ENCODE assay signal across 8 cellular contexts in genomic region chr17:1724351-1724868, GRCh38. TPM values are rescaled to one million over a fixed set of nuclear protein-coding genes. Genes with fewer than 3 reads are reported as not detected.
DNase-seq lines count a peak whose midpoint lies in the region; ATAC-seq, FAIRE-seq and TF ChIP-seq lines count a peak whose summit lies in the region.

Gene WDR81 (plus strand): TSS chr17:1724704. CDS start chr17:1724960, 256 bp downstream.

- H3K9me3 Mint-ChIP-seq in activated CD8-positive, alpha-beta memory T cell treated with anti-CD3 and anti-CD28 coated beads, Interleukin-2, amount 10 ng/mL, durations not matched to agents 7 days and 5 days (ENCODE audit: low read depth): no peaks in the 10 kb centered on the region
- H3K9me3 Mint-ChIP-seq in memory B cell: no peaks in the 10 kb centered on the region

- no peak within 1 kb of the TSS for H2AK5ac ChIP-seq in H1 (ENCODE audit: low read depth, low read length)

- H3K79me2 ChIP-seq in H1 (ENCODE audit: control insufficient read depth in 1 of 2, insufficient read depth in 2 of 2, low read length in 2 of 2): no peaks in the 10 kb centered on the region; a peak in 1 of 4 replicates

- WGBS in H1 (ENCODE audit: extremely low coverage in 1 of 2, insufficient coverage in 1 of 2, insufficient read length in 1 of 2, insufficient replicate concordance in 2 of 2, low coverage in 1 of 2, low lambda C conversion rate in 2 of 2, missing lambda C conversion rate in 1 of 2), 2 experiments: 5% methylated on average over 20 of the region's 57 CpGs; no CpG with 5 or more reads in 1 of the 2 experiments

- H3K36me3 Mint-ChIP-seq in activated CD8-positive, alpha-beta memory T cell treated with anti-CD3 and anti-CD28 coated beads, Interleukin-2, amount 10 ng/mL, durations not matched to agents 7 days and 5 days: peaks cover 3% of the 10 kb centered on the region
- peaks cover 7% of the 10 kb centered on the region for H3K36me3 Mint-ChIP-seq in memory B cell

- FAIRE-seq in H1 (lab: Jason Lieb, UNC): no peak

- peaks cover 0 to 5% (median 3%) of the 10 kb centered on the region in 4 experiments; a peak in 5 of 7 replicates for H3K4me1 ChIP-seq in H1 (replicated peaks in 1 of 4; ENCODE audit: control insufficient read depth in 3 of 4, insufficient read depth in 4 of 4, low read length in 3 of 4)

- H3K23me2 ChIP-seq in H1 (ENCODE audit: low read depth, low read length): peaks cover 8% of the 10 kb centered on the region; the same call in 1 of the 2 replicates

- no peak; a peak in 1 of 4 replicates for TF ChIP-seq RAD21 in H1 (IDR thresholded peaks at IDR 0.05 in 1 of 2, conservative IDR thresholded peaks at IDR 0.05 in 1 of 2; ENCODE audit: low read depth in 2 of 2, low read length in 2 of 2)

- H4K20me1 ChIP-seq in H1 (replicated peaks in 1 of 2; ENCODE audit: control insufficient read depth in 1 of 2, insufficient read depth in 2 of 2, low read length in 2 of 2): peaks cover 0 to 5% of the 10 kb centered on the region in 2 experiments

- H3K56ac ChIP-seq in H1 (replicated peaks; ENCODE audit: insufficient read length, low read depth, low read length): peak within 1 kb of the TSS; percentile 30

- H2BK5ac ChIP-seq in H1 (ENCODE audit: low read depth, low read length): no peak within 1 kb of the TSS; the same call in 1 of the 2 replicates

- no peak within 1 kb of the TSS for H3K23ac ChIP-seq in H1 (ENCODE audit: insufficient read length)

- CTCF ChIA-PET in activated CD8-positive, alpha-beta memory T cell treated with anti-CD3 and anti-CD28 coated beads, Interleukin-2, amount 10 ng/mL, durations not matched to agents 7 days and 5 days (lab: Charles Lee): interaction anchor here (1.0 to 2.1 kb wide), 4 partner anchors 8 to 151 kb away, joined by 3 to 6 read pairs (median 4); no protein-coding TSS in a partner anchor
- CTCF ChIA-PET in H1 (lab: Charles Lee; ENCODE audit: partially characterized antibody): interaction anchor here (1.0 to 2.5 kb wide), 10 partner anchors 10 to 62 kb away, joined by 3 to 15 read pairs (median 3); partner anchors contain the start of gene SERPINF1

- no peak within 1 kb of the TSS for H3K14ac ChIP-seq in H1 (ENCODE audit: insufficient read length)

- DNase-seq in NCI-H2081 (lab: John Stamatoyannopoulos, UW) (peak; percentile 66 to 68), NCI-H2081 treated with DMSO at 0.1 percent for 48 hours (lab: John Stamatoyannopoulos, UW) (no peak), NOMO-1 treated with DMSO at 0.1 percent for 48 hours (lab: John Stamatoyannopoulos, UW; ENCODE audit: unreplicated experiment) (peak; percentile 80), H1 (ENCODE audit: low read depth in 1 of 2, low spot score in 2 of 2) (peak in 1 of 2 experiments; percentile 90), memory B cell (ENCODE audit: low spot score in 2 of 2) (peak; percentile 78 to 79)
- peak; percentile 94 for DNase-seq in activated CD8-positive, alpha-beta memory T cell treated with anti-CD3 and anti-CD28 coated beads, Interleukin-2, amount 10 ng/mL, durations not matched to agents 7 days and 5 days
- DNase-seq in stimulated activated CD4-positive, alpha-beta T cell treated with anti-CD3 and anti-CD28 coated beads, TNF-alpha, amount 100 ng/mL, for 48 hours (ENCODE audit: low read depth in 3 of 3): peak; percentile 67 to 89 (median 75)

- peak within 1 kb of the TSS; percentile 44 for H3K4ac ChIP-seq in H1 (replicated peaks; ENCODE audit: insufficient read length, low read depth, low read length)

- H4K91ac ChIP-seq in H1 (replicated peaks; ENCODE audit: insufficient read length, low read length): peak within 1 kb of the TSS; percentile 65

- H2BK120ac ChIP-seq in H1 (replicated peaks; ENCODE audit: low read depth, low read length): no peak within 1 kb of the TSS

- POLR2A ChIA-PET in H1 (lab: Charles Lee; ENCODE audit: partially characterized antibody): interaction anchor here (0.9 to 3.1 kb wide), 7 partner anchors 8 to 42 kb away, joined by 3 to 17 read pairs (median 5); partner anchors contain the start of gene SERPINF1

- peak within 1 kb of the TSS; percentile 44 to 95 for H3K4me2 ChIP-seq in H1 (ENCODE audit: insufficient read depth in 1 of 2, low read depth in 2 of 2, low read length in 2 of 2)

- H2AFZ ChIP-seq in H1 (ENCODE audit: low read length): no peak within 1 kb of the TSS; the same call in 1 of the 2 replicates

- no peaks in the 10 kb centered on the region; a peak in 1 of 8 replicates for H3K36me3 ChIP-seq in H1 (ENCODE audit: control insufficient read depth in 2 of 4, insufficient read depth in 4 of 4, low read length in 3 of 4)

- TF ChIP-seq CTCF in H1 (IDR thresholded peaks at IDR 0.05; ENCODE audit: control extremely low read depth in 1 of 3, insufficient read depth in 1 of 3, low read depth in 1 of 3, low read length in 3 of 3): no peak

- H3K18ac ChIP-seq in H1 (ENCODE audit: extremely low read depth, low read length): no peak within 1 kb of the TSS; the same call in 1 of the 2 replicates

- H3K9ac ChIP-seq in H1 (replicated peaks in 1 of 4; ENCODE audit: extremely low read depth in 1 of 4, low read depth in 3 of 4, low read length in 3 of 4): peak within 1 kb of the TSS in 1 of 4 experiments; percentile 35; a peak in 3 of 7 replicates

- TF ChIP-seq EP300 in H1 (IDR thresholded peaks at IDR 0.05; ENCODE audit: borderline replicate concordance in 1 of 2, low read depth in 2 of 2, low read length in 2 of 2): 0 out of 3 replicates have a peak, but pooled peaks of 1 of the 2 experiments have one; percentile 14

- TF ChIP-seq POLR2A in H1 (IDR thresholded peaks at IDR 0.05; ENCODE audit: control extremely low read depth in 1 of 2, low read depth in 2 of 2, low read length in 2 of 2): no peak

- H3K79me1 ChIP-seq in H1 (ENCODE audit: low read depth, low read length): peaks cover 4% of the 10 kb centered on the region; the same call in 1 of the 2 replicates

- no peaks in the 10 kb centered on the region for H3K27me3 Mint-ChIP-seq in activated CD8-positive, alpha-beta memory T cell treated with anti-CD3 and anti-CD28 coated beads, Interleukin-2, amount 10 ng/mL, durations not matched to agents 7 days and 5 days
- H3K27me3 Mint-ChIP-seq in memory B cell: no peaks in the 10 kb centered on the region

- H2BK15ac ChIP-seq in H1 (ENCODE audit: low read length): no peak within 1 kb of the TSS

- H3K27ac Mint-ChIP-seq in activated CD8-positive, alpha-beta memory T cell treated with anti-CD3 and anti-CD28 coated beads, Interleukin-2, amount 10 ng/mL, durations not matched to agents 7 days and 5 days: peak within 1 kb of the TSS; percentile 74
- H3K27ac Mint-ChIP-seq in memory B cell: peak within 1 kb of the TSS; percentile 96

- H3K9me3 ChIP-seq in H1 (ENCODE audit: insufficient read depth in 2 of 2, low read depth in 1 of 2, low read length in 1 of 2): no peaks in the 10 kb centered on the region

- peaks cover 38% of the 10 kb centered on the region for H3K4me1 Mint-ChIP-seq in activated CD8-positive, alpha-beta memory T cell treated with anti-CD3 and anti-CD28 coated beads, Interleukin-2, amount 10 ng/mL, durations not matched to agents 7 days and 5 days
- peaks cover 22% of the 10 kb centered on the region for H3K4me1 Mint-ChIP-seq in memory B cell

- no peak within 1 kb of the TSS for H3K27ac ChIP-seq in H1 (ENCODE audit: low read depth, low read length)

- H4K8ac ChIP-seq in H1 (ENCODE audit: extremely low read depth, insufficient read depth, low read length): peak within 1 kb of the TSS; percentile 93

- ATAC-seq in HG03139 (IDR thresholded peaks at IDR 0.05; ENCODE audit: unreplicated experiment) (peak; percentile 47), memory B cell (ENCODE audit: low read depth) (peak; percentile 74)
- peak; percentile 84 for ATAC-seq in activated CD8-positive, alpha-beta memory T cell treated with anti-CD3 and anti-CD28 coated beads, Interleukin-2, amount 10 ng/mL, durations not matched to agents 7 days and 5 days

- H2BK12ac ChIP-seq in H1 (ENCODE audit: low read depth, low read length): 0 out of 2 replicates have a peak within 1 kb of the TSS, but pooled peaks have one; percentile 5

- H2BK20ac ChIP-seq in H1 (ENCODE audit: low read length): no peak within 1 kb of the TSS

- peak within 1 kb of the TSS; percentile 33 for H4K5ac ChIP-seq in H1 (ENCODE audit: insufficient read length, low read depth, low read length)

- peak within 1 kb of the TSS; percentile 39 to 78 (median 45) for H3K4me3 ChIP-seq in H1 (ENCODE audit: extremely low read depth in 1 of 4, insufficient read depth in 2 of 4, low read depth in 3 of 4, low read length in 4 of 4)

- peak within 1 kb of the TSS; percentile 66 for H3K4me3 Mint-ChIP-seq in activated CD8-positive, alpha-beta memory T cell treated with anti-CD3 and anti-CD28 coated beads, Interleukin-2, amount 10 ng/mL, durations not matched to agents 7 days and 5 days
- peak within 1 kb of the TSS; percentile 82 for H3K4me3 Mint-ChIP-seq in memory B cell

- 0 out of 7 replicates have a peak, but pooled peaks cover 0 to 2% (median 0%) of the 10 kb centered on the region in 4 experiments for H3K27me3 ChIP-seq in H1 (replicated peaks in 1 of 4; ENCODE audit: control insufficient read depth in 3 of 4, extremely low read depth in 1 of 4, insufficient read depth in 3 of 4, low read length in 3 of 4)

TF ChIP-seq in H1, 55 proteins besides CTCF, POLR2A, EP300 and RAD21 (continues in another document):
- TF ChIP-seq EZH2 (IDR thresholded peaks at IDR 0.05; ENCODE audit: low read depth, low read length, severe bottlenecking) (no peak), GTF2F1 (IDR thresholded peaks at IDR 0.05; ENCODE audit: borderline replicate concordance, low read depth, low read length) (peak; percentile 65; the same call in 1 of the 2 replicates), NRF1 (IDR thresholded peaks at IDR 0.05; ENCODE audit: low read depth, low read length) (no peak), SIRT6 (IDR thresholded peaks at IDR 0.05; ENCODE audit: low read length) (no peak), TBP (IDR thresholded peaks at IDR 0.05; ENCODE audit: low read depth, low read length) (peak; percentile 40; the same call in 1 of the 2 replicates), SUZ12 (IDR thresholded peaks at IDR 0.05; ENCODE audit: low read length) (no peak), ASH2L (IDR thresholded peaks at IDR 0.05; ENCODE audit: low read length) (no peak), NANOG (IDR thresholded peaks at IDR 0.05; ENCODE audit: insufficient read depth, low read depth, low read length, poor library complexity, severe bottlenecking) (no peak)

RNA-seq across cellular contexts. Expression of gene WDR81, which starts in this region (rescaled TPM):
- 10 to 100 TPM; 28.7 to 32.1 TPM for total RNA-seq in activated CD8-positive, alpha-beta memory T cell treated with anti-CD3 and anti-CD28 coated beads, Interleukin-2, amount 10 ng/mL, durations not matched to agents 7 days and 5 days
- total RNA-seq in H1 (2021; fragmentation: NEBNext Ultra II Directional; extraction: Animal tissue kit (Norgen Biotek cat#: 25700)): 12.3 and 13.1 TPM in 2 replicates
- 9.1 and 12.9 TPM in 2 replicates for polyA plus RNA-seq in H1 (2011; rRNA removed)
- polyA plus RNA-seq in H1 (2011; cell fraction: cytosol; rRNA removed): 8.0 TPM
- polyA plus RNA-seq in H1 (2011; cell fraction: nucleus; rRNA removed): 30.5 TPM
- 7.4 to 14.0 TPM (median 13.7 TPM) in 4 replicates for polyA plus RNA-seq in H1 (2012, experiment 1 of 2)
- 10.3 TPM for polyA plus RNA-seq in H1 (2012, experiment 2 of 2)
- 6.6 TPM for polyA plus RNA-seq in H1 (2013, experiment 1 of 2)
- 5.4 TPM for polyA plus RNA-seq in H1 (2013, experiment 2 of 2)
- 7.8 and 8.5 TPM in 2 replicates for polyA minus RNA-seq in H1 (2011; rRNA and poly(A)+ RNA removed)
- 10.5 TPM for polyA minus RNA-seq in H1 (2011; cell fraction: cytosol; rRNA and poly(A)+ RNA removed)
- polyA minus RNA-seq in H1 (2011; cell fraction: nucleus; rRNA and poly(A)+ RNA removed): 13.8 TPM
